Comparison of ENCODE assay signal across 1 cellular context in the genomic region with DNA sequence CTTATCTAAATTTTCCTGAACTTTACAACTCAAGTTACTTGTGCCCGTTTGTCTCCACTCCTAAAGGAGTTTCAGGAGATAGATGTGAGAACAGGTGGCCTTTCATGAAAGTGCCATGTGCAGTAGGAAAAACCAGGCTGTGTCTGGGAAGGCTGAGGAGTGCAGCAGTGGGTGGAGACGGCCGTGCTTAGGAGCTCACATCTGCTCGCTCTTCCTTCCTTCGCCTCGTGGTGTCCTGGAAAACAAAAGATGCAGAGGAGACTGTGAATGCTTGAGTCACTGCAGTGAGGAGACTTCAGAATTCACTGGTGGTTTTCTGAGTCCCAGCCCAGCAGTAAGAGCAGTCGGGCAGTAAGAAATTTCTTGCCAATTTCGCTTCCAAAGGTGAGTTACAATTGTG.
TF ChIP-seq lines count a peak whose summit lies in the region.

No MANE protein-coding gene starts in this region.

TF ChIP-seq in HepG2, 621 proteins besides CTCF, POLR2A, EP300 and RAD21:
- no peak for TF ChIP-seq TOE1 (CRISPR knock-in tag; IDR thresholded peaks at IDR 0.05)
- TF ChIP-seq TAF15 (IDR thresholded peaks at IDR 0.05; ENCODE audit: low read depth, low read length, poor library complexity, severe bottlenecking), result no peak
